8 cellular contexts compared by ENCODE assay signal in genomic region chr19:7919681-7920519, GRCh38. TPM values are rescaled to one million over a fixed set of nuclear protein-coding genes. Genes with fewer than 3 reads are reported as not detected.
DNase-seq lines count a peak whose midpoint lies in the region; ATAC-seq, FAIRE-seq and TF ChIP-seq lines count a peak whose summit lies in the region.

SNAPC2 (plus strand) TSS chr19:7920338; CDS start chr19:7920367, 29 bp downstream.

- H3K27me3 ChIP-seq in left ventricle myocardium inferior (ENCODE audit: low read depth), result peaks cover 47% of the 10 kb centered on the region
- peaks cover 0 to 14% (median 2%) of the 10 kb centered on the region in 3 donors for H3K27me3 ChIP-seq in psoas muscle (ENCODE audit: insufficient read depth in 3 of 3, low read length in 2 of 3)

- peak within 1 kb of the TSS; percentile 99 for H3K4me3 Mint-ChIP-seq in T-helper 1 cell treated with Interleukin-12 subunit alpha and Interleukin-12 subunit beta and Interleukin-4 antibody, amounts not matched to agents 30 μg/mL and 1 μg/mL, for 36 hours

- H3K27me3 Mint-ChIP-seq in T-helper 1 cell treated with Interleukin-12 subunit alpha and Interleukin-12 subunit beta and Interleukin-4 antibody, amounts not matched to agents 30 μg/mL and 1 μg/mL, for 36 hours (ENCODE audit: low read depth), result peaks cover 29% of the 10 kb centered on the region

- H3K9me3 Mint-ChIP-seq in T-helper 1 cell treated with Interleukin-12 subunit alpha and Interleukin-12 subunit beta and Interleukin-4 antibody, amounts not matched to agents 30 μg/mL and 1 μg/mL, for 36 hours, result no peaks in the 10 kb centered on the region

- peaks cover 70% of the 10 kb centered on the region for H3K4me1 ChIP-seq in left ventricle myocardium inferior
- H3K4me1 ChIP-seq in psoas muscle, result peaks cover 24% of the 10 kb centered on the region

- H3K36me3 ChIP-seq in left ventricle myocardium inferior (peaks cover 15% of the 10 kb centered on the region), psoas muscle (ENCODE audit: insufficient read depth in 1 of 2, low read depth in 1 of 2) (peaks cover 3 to 15% of the 10 kb centered on the region in 2 donors)

- intact Hi-C loops in left ventricle myocardium inferior (cut with micrococcal nuclease) (no loop called here), psoas muscle (cut with DNase I) (no loop called here)

- WGBS in psoas muscle, 3 donors, result 4 to 7% (median 5%) methylated on average over 58 to 60 of the region's 60 CpGs

- H3K36me3 Mint-ChIP-seq in T-helper 1 cell treated with Interleukin-12 subunit alpha and Interleukin-12 subunit beta and Interleukin-4 antibody, amounts not matched to agents 30 μg/mL and 1 μg/mL, for 36 hours (ENCODE audit: low read depth), result peaks cover 6% of the 10 kb centered on the region

- H3K9me3 ChIP-seq in left ventricle myocardium inferior (replicated peaks), result no peaks in the 10 kb centered on the region
- H3K9me3 ChIP-seq in psoas muscle, result no peaks in the 10 kb centered on the region

- TF ChIP-seq CTCF in GM12875 (IDR thresholded peaks at IDR 0.05; ENCODE audit: borderline replicate concordance, insufficient read depth, low read depth, low read length), result no peak
- no peak for TF ChIP-seq CTCF in left ventricle myocardium inferior (IDR thresholded peaks at IDR 0.05; ENCODE audit: borderline replicate concordance)
- no peak for TF ChIP-seq CTCF in psoas muscle (IDR thresholded peaks at IDR 0.05)

- peak within 1 kb of the TSS; percentile 81 for H3K4me3 ChIP-seq in GM12875 (ENCODE audit: low read depth, low read length)
- peak within 1 kb of the TSS; percentile 81 for H3K4me3 ChIP-seq in left ventricle myocardium inferior
- H3K4me3 ChIP-seq in psoas muscle, result peak within 1 kb of the TSS; percentile 82

- H3K4me1 Mint-ChIP-seq in T-helper 1 cell treated with Interleukin-12 subunit alpha and Interleukin-12 subunit beta and Interleukin-4 antibody, amounts not matched to agents 30 μg/mL and 1 μg/mL, for 36 hours (ENCODE audit: low read depth), result peaks cover 28% of the 10 kb centered on the region

- H3K27ac ChIP-seq in left ventricle myocardium inferior (replicated peaks) (peak within 1 kb of the TSS; percentile 94), psoas muscle (peak within 1 kb of the TSS; percentile 74)

- peak; percentile 58 for ATAC-seq in HG02852 (IDR thresholded peaks at IDR 0.05; ENCODE audit: unreplicated experiment)
- ATAC-seq in psoas muscle, result peak; percentile 75 to 78 (median 76)

- DNase-seq in NCI-H1694 (lab: John Stamatoyannopoulos, UW) (peak; percentile 77), amniotic stem cell (lab: John Stamatoyannopoulos, UW) (peak; percentile 86), left ventricle myocardium inferior (peak; percentile 98), psoas muscle (peak; percentile 98), urothelium cell line (ENCODE audit: low spot score) (peak; percentile 85)

- FAIRE-seq in urothelium cell line (lab: Jason Lieb, UNC), result no peak

- H3K27ac Mint-ChIP-seq in T-helper 1 cell treated with Interleukin-12 subunit alpha and Interleukin-12 subunit beta and Interleukin-4 antibody, amounts not matched to agents 30 μg/mL and 1 μg/mL, for 36 hours, result peak within 1 kb of the TSS; percentile 99

RNA-seq across cellular contexts. Expression of gene SNAPC2, which starts in this region (rescaled TPM):
- total RNA-seq in left ventricle myocardium inferior (9.8 TPM), psoas muscle (1 to 10 TPM; 4.6 to 8.7 (median 6.7) TPM)
- 10 to 100 TPM in 2 of 3 donors, 1 to 10 TPM in 1; 8.4 to 16.0 (median 10.2) TPM for polyA plus RNA-seq in psoas muscle

Comparison
In these comparisons a context has a peak if more than half of its experiments do, and no peak if none do; other contexts are left out.
1. Peak in every context shown above with its lines: DNase-seq, ATAC-seq, H3K4me3 ChIP-seq and H3K27ac ChIP-seq.